ENCODE assay signal across 1 cellular context in genomic region chr19:50896591-50897190, GRCh38.
TF ChIP-seq lines count a peak whose summit lies in the region.

No MANE protein-coding gene starts in this region.

TF ChIP-seq in K562, 482 proteins besides CTCF, POLR2A, EP300 and RAD21 (continued from another document and continues in another):
- TF ChIP-seq MGA (IDR thresholded peaks at IDR 0.05) (peak; percentile 76), TFE3 (CRISPR knock-in tag; IDR thresholded peaks at IDR 0.05) (peak; percentile 75), STAT5B (CRISPR knock-in tag; IDR thresholded peaks at IDR 0.05) (no peak), BRF2 (IDR thresholded peaks at IDR 0.05; ENCODE audit: borderline replicate concordance, insufficient read depth, insufficient read length) (no peak), PKNOX1 (IDR thresholded peaks at IDR 0.05) (peak; percentile 64), ZBTB17 (CRISPR knock-in tag; IDR thresholded peaks at IDR 0.05) (no peak), NCOR1 (IDR thresholded peaks at IDR 0.05) (0 out of 2 replicates have a peak, but pooled peaks have one; percentile 9), RBM39 (optimal IDR thresholded peaks at IDR 0.05; ENCODE audit: low read depth, low read length) (no peak), MLX (CRISPR knock-in tag; conservative IDR thresholded peaks at IDR 0.05) (no peak), MEF2A (IDR thresholded peaks at IDR 0.05; ENCODE audit: control insufficient read depth, low read depth, low read length) (peak; percentile 57; the same call in 1 of the 2 replicates), TAF1 (IDR thresholded peaks at IDR 0.05; ENCODE audit: control insufficient read depth, extremely low read depth, insufficient read depth, low read length, severe bottlenecking) (no peak), BDP1 (IDR thresholded peaks at IDR 0.05; ENCODE audit: insufficient read depth, insufficient read length) (no peak), ZBTB1 (CRISPR knock-in tag; IDR thresholded peaks at IDR 0.05; ENCODE audit: borderline replicate concordance, low read depth) (no peak), NUFIP1 (IDR thresholded peaks at IDR 0.05; ENCODE audit: partially characterized antibody) (no peak), ZNF76 (CRISPR knock-in tag; IDR thresholded peaks at IDR 0.05; ENCODE audit: borderline replicate concordance) (no peak), CGGBP1 (CRISPR knock-in tag; IDR thresholded peaks at IDR 0.05) (no peak), ELF4 (CRISPR knock-in tag; IDR thresholded peaks at IDR 0.05) (0 out of 2 replicates have a peak, but pooled peaks have one; percentile 41), MEIS2 (IDR thresholded peaks at IDR 0.05; ENCODE audit: partially characterized antibody) (peak; percentile 21), TAF9B (IDR thresholded peaks at IDR 0.05; ENCODE audit: partially characterized antibody) (peak; percentile 32), SP1 (CRISPR knock-in tag; IDR thresholded peaks at IDR 0.05) (peak; percentile 74), ARID4B (CRISPR knock-in tag; IDR thresholded peaks at IDR 0.05) (no peak), RB1 (IDR thresholded peaks at IDR 0.05; ENCODE audit: low read depth) (no peak), LARP7 (IDR thresholded peaks at IDR 0.05) (no peak), SRSF7 (optimal IDR thresholded peaks at IDR 0.05; ENCODE audit: low read depth, low read length) (no peak), FOXA1 (IDR thresholded peaks at IDR 0.05; ENCODE audit: borderline replicate concordance) (no peak), ZEB2 (IDR thresholded peaks at IDR 0.05) (peak; percentile 54; the same call in 1 of the 2 replicates), U2AF1 (optimal IDR thresholded peaks at IDR 0.05; ENCODE audit: low read depth, low read length) (no peak), ZFP91 (CRISPR knock-in tag; IDR thresholded peaks at IDR 0.05) (no peak), NR1H2 (CRISPR knock-in tag; IDR thresholded peaks at IDR 0.05) (no peak), CREM (IDR thresholded peaks at IDR 0.05; ENCODE audit: low read depth) (peak; percentile 83), RBM15 (IDR thresholded peaks at IDR 0.05; ENCODE audit: insufficient read depth, low read length) (no peak), ZNF384 (IDR thresholded peaks at IDR 0.05; ENCODE audit: low read depth, low read length) (no peak), TBP (optimal IDR thresholded peaks at IDR 0.05; ENCODE audit: low read depth, low read length) (peak; percentile 73), TOE1 (IDR thresholded peaks at IDR 0.05; ENCODE audit: borderline replicate concordance) (peak; percentile 90; the same call in 1 of the 2 replicates), TOE1 (CRISPR knock-in tag; IDR thresholded peaks at IDR 0.05; ENCODE audit: borderline replicate concordance, low read depth) (no peak), FOXK2 (conservative IDR thresholded peaks at IDR 0.05 in 1 of 2, IDR thresholded peaks at IDR 0.05 in 1 of 2; ENCODE audit: low read depth in 2 of 2) (peak; percentile 57 to 67; a peak in 3 of 4 replicates), NCOA1 (IDR thresholded peaks at IDR 0.05; ENCODE audit: low read depth) (peak; percentile 77), RAD51 (IDR thresholded peaks at IDR 0.05; ENCODE audit: borderline replicate concordance, low read depth) (peak; percentile 82), ARID1B (IDR thresholded peaks at IDR 0.05) (peak; percentile 84), ZNF24 (IDR thresholded peaks at IDR 0.05) (no peak), EP400 (IDR thresholded peaks at IDR 0.05) (peak; percentile 41; the same call in 1 of the 2 replicates)
